Comparison of ENCODE assay signal across 1 cellular context in genomic region chr7:107035446-107035845, GRCh38.
TF ChIP-seq lines count a peak whose summit lies in the region.

No MANE protein-coding gene starts in this region.

TF ChIP-seq in K562, 482 proteins besides CTCF, POLR2A, EP300 and RAD21 (continued from another document and continues in another):
- TF ChIP-seq, protein P1, sequence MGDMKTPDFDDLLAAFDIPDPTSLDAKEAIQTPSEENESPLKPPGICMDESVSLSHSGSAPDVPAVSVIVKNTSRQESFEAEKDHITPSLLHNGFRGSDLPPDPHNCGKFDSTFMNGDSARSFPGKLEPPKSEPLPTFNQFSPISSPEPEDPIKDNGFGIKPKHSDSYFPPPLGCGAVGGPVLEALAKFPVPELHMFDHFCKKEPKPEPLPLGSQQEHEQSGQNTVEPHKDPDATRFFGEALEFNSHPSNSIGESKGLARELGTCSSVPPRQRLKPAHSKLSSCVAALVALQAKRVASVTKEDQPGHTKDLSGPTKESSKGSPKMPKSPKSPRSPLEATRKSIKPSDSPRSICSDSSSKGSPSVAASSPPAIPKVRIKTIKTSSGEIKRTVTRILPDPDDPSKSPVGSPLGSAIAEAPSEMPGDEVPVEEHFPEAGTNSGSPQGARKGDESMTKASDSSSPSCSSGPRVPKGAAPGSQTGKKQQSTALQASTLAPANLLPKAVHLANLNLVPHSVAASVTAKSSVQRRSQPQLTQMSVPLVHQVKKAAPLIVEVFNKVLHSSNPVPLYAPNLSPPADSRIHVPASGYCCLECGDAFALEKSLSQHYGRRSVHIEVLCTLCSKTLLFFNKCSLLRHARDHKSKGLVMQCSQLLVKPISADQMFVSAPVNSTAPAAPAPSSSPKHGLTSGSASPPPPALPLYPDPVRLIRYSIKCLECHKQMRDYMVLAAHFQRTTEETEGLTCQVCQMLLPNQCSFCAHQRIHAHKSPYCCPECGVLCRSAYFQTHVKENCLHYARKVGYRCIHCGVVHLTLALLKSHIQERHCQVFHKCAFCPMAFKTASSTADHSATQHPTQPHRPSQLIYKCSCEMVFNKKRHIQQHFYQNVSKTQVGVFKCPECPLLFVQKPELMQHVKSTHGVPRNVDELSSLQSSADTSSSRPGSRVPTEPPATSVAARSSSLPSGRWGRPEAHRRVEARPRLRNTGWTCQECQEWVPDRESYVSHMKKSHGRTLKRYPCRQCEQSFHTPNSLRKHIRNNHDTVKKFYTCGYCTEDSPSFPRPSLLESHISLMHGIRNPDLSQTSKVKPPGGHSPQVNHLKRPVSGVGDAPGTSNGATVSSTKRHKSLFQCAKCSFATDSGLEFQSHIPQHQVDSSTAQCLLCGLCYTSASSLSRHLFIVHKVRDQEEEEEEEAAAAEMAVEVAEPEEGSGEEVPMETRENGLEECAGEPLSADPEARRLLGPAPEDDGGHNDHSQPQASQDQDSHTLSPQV (IDR thresholded peaks at IDR 0.05): peak; percentile 90
- TF ChIP-seq, protein P2, sequence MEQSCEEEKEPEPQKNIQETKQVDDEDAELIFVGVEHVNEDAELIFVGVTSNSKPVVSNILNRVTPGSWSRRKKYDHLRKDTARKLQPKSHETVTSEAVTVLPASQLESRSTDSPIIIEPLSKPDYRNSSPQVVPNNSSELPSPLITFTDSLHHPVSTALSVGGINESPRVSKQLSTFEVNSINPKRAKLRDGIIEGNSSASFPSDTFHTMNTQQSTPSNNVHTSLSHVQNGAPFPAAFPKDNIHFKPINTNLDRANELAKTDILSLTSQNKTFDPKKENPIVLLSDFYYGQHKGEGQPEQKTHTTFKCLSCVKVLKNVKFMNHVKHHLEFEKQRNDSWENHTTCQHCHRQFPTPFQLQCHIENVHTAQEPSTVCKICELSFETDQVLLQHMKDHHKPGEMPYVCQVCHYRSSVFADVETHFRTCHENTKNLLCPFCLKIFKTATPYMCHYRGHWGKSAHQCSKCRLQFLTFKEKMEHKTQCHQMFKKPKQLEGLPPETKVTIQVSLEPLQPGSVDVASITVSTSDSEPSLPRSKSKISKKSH (CRISPR knock-in tag; IDR thresholded peaks at IDR 0.05): no peak
- TF ChIP-seq MGA (IDR thresholded peaks at IDR 0.05) (no peak), NFE2L1 (tag; IDR thresholded peaks at IDR 0.05; ENCODE audit: borderline replicate concordance, low read depth) (no peak), ZNF785 (CRISPR knock-in tag; IDR thresholded peaks at IDR 0.05) (no peak), FIP1L1 (IDR thresholded peaks at IDR 0.05; ENCODE audit: low read depth, low read length, poor library complexity, severe bottlenecking) (no peak), ZNF445 (CRISPR knock-in tag; IDR thresholded peaks at IDR 0.05; ENCODE audit: low read depth) (no peak), POLR2AphosphoS5 (IDR thresholded peaks at IDR 0.05; ENCODE audit: control insufficient read depth, insufficient read depth, low read depth, low read length) (peak; percentile 84), HNRNPH1 (optimal IDR thresholded peaks at IDR 0.05; ENCODE audit: low read depth, low read length) (no peak), NFATC3 (IDR thresholded peaks at IDR 0.05) (no peak), ZBTB26 (CRISPR knock-in tag; IDR thresholded peaks at IDR 0.05) (no peak), ZNF561 (CRISPR knock-in tag; conservative IDR thresholded peaks at IDR 0.05) (no peak), BRF1 (IDR thresholded peaks at IDR 0.05; ENCODE audit: borderline replicate concordance, extremely low read depth, insufficient read length) (no peak), YBX1 (IDR thresholded peaks at IDR 0.05) (no peak), HCFC1 (IDR thresholded peaks at IDR 0.05; ENCODE audit: low read depth, low read length) (no peak), POLR2G (IDR thresholded peaks at IDR 0.05; ENCODE audit: low read depth, low read length) (no peak), RUNX1 (IDR thresholded peaks at IDR 0.05; ENCODE audit: low read depth) (no peak), PRDM10 (IDR thresholded peaks at IDR 0.05; ENCODE audit: partially characterized antibody) (no peak), ZNF311 (CRISPR knock-in tag; IDR thresholded peaks at IDR 0.05) (no peak), HMG20B (CRISPR knock-in tag; IDR thresholded peaks at IDR 0.05) (no peak), NRF1 (conservative IDR thresholded peaks at IDR 0.05 in 1 of 2, IDR thresholded peaks at IDR 0.05 in 1 of 2) (no peak), ZNF224 (CRISPR knock-in tag; IDR thresholded peaks at IDR 0.05) (no peak), TSC22D4 (tag; IDR thresholded peaks at IDR 0.05) (no peak)
- TF ChIP-seq, protein P3, sequence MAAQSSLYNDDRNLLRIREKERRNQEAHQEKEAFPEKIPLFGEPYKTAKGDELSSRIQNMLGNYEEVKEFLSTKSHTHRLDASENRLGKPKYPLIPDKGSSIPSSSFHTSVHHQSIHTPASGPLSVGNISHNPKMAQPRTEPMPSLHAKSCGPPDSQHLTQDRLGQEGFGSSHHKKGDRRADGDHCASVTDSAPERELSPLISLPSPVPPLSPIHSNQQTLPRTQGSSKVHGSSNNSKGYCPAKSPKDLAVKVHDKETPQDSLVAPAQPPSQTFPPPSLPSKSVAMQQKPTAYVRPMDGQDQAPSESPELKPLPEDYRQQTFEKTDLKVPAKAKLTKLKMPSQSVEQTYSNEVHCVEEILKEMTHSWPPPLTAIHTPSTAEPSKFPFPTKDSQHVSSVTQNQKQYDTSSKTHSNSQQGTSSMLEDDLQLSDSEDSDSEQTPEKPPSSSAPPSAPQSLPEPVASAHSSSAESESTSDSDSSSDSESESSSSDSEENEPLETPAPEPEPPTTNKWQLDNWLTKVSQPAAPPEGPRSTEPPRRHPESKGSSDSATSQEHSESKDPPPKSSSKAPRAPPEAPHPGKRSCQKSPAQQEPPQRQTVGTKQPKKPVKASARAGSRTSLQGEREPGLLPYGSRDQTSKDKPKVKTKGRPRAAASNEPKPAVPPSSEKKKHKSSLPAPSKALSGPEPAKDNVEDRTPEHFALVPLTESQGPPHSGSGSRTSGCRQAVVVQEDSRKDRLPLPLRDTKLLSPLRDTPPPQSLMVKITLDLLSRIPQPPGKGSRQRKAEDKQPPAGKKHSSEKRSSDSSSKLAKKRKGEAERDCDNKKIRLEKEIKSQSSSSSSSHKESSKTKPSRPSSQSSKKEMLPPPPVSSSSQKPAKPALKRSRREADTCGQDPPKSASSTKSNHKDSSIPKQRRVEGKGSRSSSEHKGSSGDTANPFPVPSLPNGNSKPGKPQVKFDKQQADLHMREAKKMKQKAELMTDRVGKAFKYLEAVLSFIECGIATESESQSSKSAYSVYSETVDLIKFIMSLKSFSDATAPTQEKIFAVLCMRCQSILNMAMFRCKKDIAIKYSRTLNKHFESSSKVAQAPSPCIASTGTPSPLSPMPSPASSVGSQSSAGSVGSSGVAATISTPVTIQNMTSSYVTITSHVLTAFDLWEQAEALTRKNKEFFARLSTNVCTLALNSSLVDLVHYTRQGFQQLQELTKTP (IDR thresholded peaks at IDR 0.05; ENCODE audit: low read depth in 1 of 2, partially characterized antibody in 2 of 2): peak; percentile 57 to 71
- TF ChIP-seq, protein P4, sequence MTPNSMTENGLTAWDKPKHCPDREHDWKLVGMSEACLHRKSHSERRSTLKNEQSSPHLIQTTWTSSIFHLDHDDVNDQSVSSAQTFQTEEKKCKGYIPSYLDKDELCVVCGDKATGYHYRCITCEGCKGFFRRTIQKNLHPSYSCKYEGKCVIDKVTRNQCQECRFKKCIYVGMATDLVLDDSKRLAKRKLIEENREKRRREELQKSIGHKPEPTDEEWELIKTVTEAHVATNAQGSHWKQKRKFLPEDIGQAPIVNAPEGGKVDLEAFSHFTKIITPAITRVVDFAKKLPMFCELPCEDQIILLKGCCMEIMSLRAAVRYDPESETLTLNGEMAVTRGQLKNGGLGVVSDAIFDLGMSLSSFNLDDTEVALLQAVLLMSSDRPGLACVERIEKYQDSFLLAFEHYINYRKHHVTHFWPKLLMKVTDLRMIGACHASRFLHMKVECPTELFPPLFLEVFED (CRISPR knock-in tag; conservative IDR thresholded peaks at IDR 0.05): no peak
